In genomic region chr3:26236991-26237682, GRCh38 we compare ENCODE assay signal across 29 cellular contexts.
"Had no signal": no experiment of that assay in that cellular context is flagged by ENCODE, and none has a peak within 500 bp of the region (broad histone marks: within the 10 kb centered on the region; RNA-seq: fewer than 3 reads in every experiment).

No MANE protein-coding gene starts in this region.

- DNase-seq: activated CD4-positive, alpha-beta T cell treated with anti-CD3 and anti-CD28 coated beads for 48 hours; activated CD4-positive, alpha-beta T cell treated with anti-CD3 and anti-CD28 coated beads, Interleukin-2, amount 50 U/mL, for 48 hours; activated CD8-positive, alpha-beta memory T cell treated with anti-CD3 and anti-CD28 coated beads for 24 hours; activated effector memory CD4-positive, alpha-beta T cell treated with anti-CD3 and anti-CD28 coated beads, Interleukin-2, amount 50 U/mL, for 16 hours; activated naive CD4-positive, alpha-beta T cell treated with anti-CD3 and anti-CD28 coated beads for 36 hours; activated naive CD8-positive, alpha-beta T cell treated with anti-CD3 and anti-CD28 coated beads for 36 hours; aorta; body of pancreas; dorsolateral prefrontal cortex; effector memory CD4-positive, alpha-beta T cell; gastrocnemius medialis; glutamatergic neuron; naive B cell; occipital lobe; stimulated activated CD4-positive, alpha-beta T cell treated with anti-CD3 and anti-CD28 coated beads, Interleukin-12 subunit alpha, Interleukin-12 subunit beta, amount 100 ng/mL, for 4 hours; stimulated activated CD4-positive, alpha-beta T cell treated with anti-CD3 and anti-CD28 coated beads, Interleukin-4, amount 100 ng/mL, for 1 hour; stimulated activated naive CD8-positive, alpha-beta T cell treated with anti-CD3 and anti-CD28 coated beads, Interleukin-15, Interleukin-2, amounts not matched to agents 100 U/mL and 50 U/mL, for 24 hours; T-helper 17 cell; T1000; testis; transverse colon; WERI-Rb-1 had no signal

- H3K4me3 ChIP-seq: adrenal gland, body of pancreas, coronary artery, dorsolateral prefrontal cortex, gastrocnemius medialis, lung, skin epidermis, testis, transverse colon had no signal

- ATAC-seq: activated CD4-positive, CD25-positive, alpha-beta regulatory T cell treated with anti-CD3 and anti-CD28 coated beads, Interleukin-2, amount 50 U/mL, for 24 hours; body of pancreas; left lobe of liver; sciatic nerve; stimulated activated naive CD8-positive, alpha-beta T cell treated with anti-CD3 and anti-CD28 coated beads, Interleukin-15, Interleukin-2, amounts not matched to agents 100 U/mL and 50 U/mL, for 24 hours; T-helper 17 cell had no signal

- H3K9me3 ChIP-seq: adrenal gland, body of pancreas, gastrocnemius medialis, testis, transverse colon had no signal

- H3K27me3 ChIP-seq: adrenal gland, body of pancreas, dorsolateral prefrontal cortex, gastrocnemius medialis, testis, transverse colon had no signal

- H3K27ac ChIP-seq: adrenal gland, body of pancreas, coronary artery, dorsolateral prefrontal cortex, skin epidermis, testis, transverse colon, WERI-Rb-1 had no signal

- H3K4me1 ChIP-seq: adrenal gland, body of pancreas, gastrocnemius medialis, testis had no signal

- H3K36me3 ChIP-seq: adrenal gland, gastrocnemius medialis, transverse colon, WERI-Rb-1 had no signal
